17 cellular contexts compared by ENCODE assay signal in genomic region chr5:140481758-140482157, GRCh38.
DNase-seq lines count a peak whose midpoint lies in the region; ATAC-seq, FAIRE-seq and TF ChIP-seq lines count a peak whose summit lies in the region.
"Had no signal": no experiment of that assay in that cellular context is flagged by ENCODE, and none has a peak within 500 bp of the region (broad histone marks: within the 10 kb centered on the region; RNA-seq: fewer than 3 reads in every experiment).

No MANE protein-coding gene starts in this region.

- H3K9me3 ChIP-seq in right atrium auricular region, result no peaks in the 10 kb centered on the region
- H3K9me3 ChIP-seq: heart right ventricle had no signal

- no peak for TF ChIP-seq CTCF in fibroblast of the aortic adventitia (IDR thresholded peaks at IDR 0.05; ENCODE audit: insufficient read depth, low read length)
- TF ChIP-seq CTCF in right atrium auricular region (IDR thresholded peaks at IDR 0.05), result no peak

- H3K4me1 ChIP-seq in right atrium auricular region, result peaks cover 0 to 10% of the 10 kb centered on the region in 2 donors
- H3K4me1 ChIP-seq: neural progenitor cell had no signal

- H3K27ac ChIP-seq in right atrium auricular region, result no peak overlapping the region
- H3K27ac ChIP-seq: heart right ventricle, neural progenitor cell had no signal

- DNase-seq in GM04503 (ENCODE audit: low read depth) (peak; percentile 51), amniotic stem cell (lab: John Stamatoyannopoulos, UW) (peak; percentile 22), fibroblast of the aortic adventitia (ENCODE audit: low read depth) (peak; percentile 79), right atrium auricular region (ENCODE audit: low spot score) (no peak)
- DNase-seq in stimulated activated CD4-positive, alpha-beta T cell treated with anti-CD3 and anti-CD28 coated beads, Interleukin-2, amount 100 ng/mL, for 24 hours, result no peak
- no peak for DNase-seq in activated CD8-positive, alpha-beta memory T cell treated with anti-CD3 and anti-CD28 coated beads, Interleukin-2, amount 50 U/mL, for 48 hours
- DNase-seq: activated CD8-positive, alpha-beta memory T cell treated with anti-CD3 and anti-CD28 coated beads for 24 hours; activated naive CD8-positive, alpha-beta T cell treated with anti-CD3 and anti-CD28 coated beads, Interleukin-2, amount 50 U/mL, for 24 hours; heart right ventricle; kidney; midbrain; NCI-H1694 treated with DMSO at 0.1 percent for 48 hours; SHP77 treated with DMSO at 0.1 percent for 48 hours; stimulated activated naive CD8-positive, alpha-beta T cell treated with anti-CD3 and anti-CD28 coated beads, Interleukin-15, amount 100 ng/mL, for 72 hours had no signal

- no peaks in the 10 kb centered on the region for H3K27me3 ChIP-seq in right atrium auricular region
- H3K27me3 ChIP-seq: heart right ventricle, neural progenitor cell had no signal

- H3K4me3 ChIP-seq in fibroblast of the aortic adventitia (ENCODE audit: low read depth, low read length), result no peak overlapping the region
- H3K4me3 ChIP-seq in right atrium auricular region, result no peak overlapping the region
- H3K4me3 ChIP-seq: heart right ventricle, neural progenitor cell had no signal

- peaks cover 39% of the 10 kb centered on the region for H3K36me3 ChIP-seq in right atrium auricular region

- ATAC-seq in GM19467 (IDR thresholded peaks at IDR 0.05; ENCODE audit: unreplicated experiment), result no peak
- ATAC-seq: activated naive CD8-positive, alpha-beta T cell treated with anti-CD3 and anti-CD28 coated beads, Interleukin-2, amount 50 U/mL, for 24 hours; heart right ventricle; stimulated activated naive CD8-positive, alpha-beta T cell treated with anti-CD3 and anti-CD28 coated beads, Interleukin-15, amount 100 ng/mL, for 72 hours had no signal

- FAIRE-seq in A204.1 (lab: Jason Lieb, UNC), result peak; percentile 69
- FAIRE-seq: kidney had no signal

Comparison
In these comparisons a context has a peak if more than half of its experiments do, and no peak if none do; other contexts are left out.
1. DNase-seq: peak in GM04503 (single experiment), amniotic stem cell (single experiment) and fibroblast of the aortic adventitia (single experiment); none in right atrium auricular region (single experiment), stimulated activated CD4-positive, alpha-beta T cell treated with anti-CD3 and anti-CD28 coated beads, Interleukin-2, amount 100 ng/mL, for 24 hours (0 of 2) and activated CD8-positive, alpha-beta memory T cell treated with anti-CD3 and anti-CD28 coated beads, Interleukin-2, amount 50 U/mL, for 48 hours (single experiment).